In genomic region chr9:97559111-97559514, GRCh38 we compare ENCODE assay signal across 10 cellular contexts. TPM values are rescaled to one million over a fixed set of nuclear protein-coding genes. Genes with fewer than 3 reads are reported as not detected.
DNase-seq lines count a peak whose midpoint lies in the region; ATAC-seq and TF ChIP-seq lines count a peak whose summit lies in the region.
"Had no signal": no experiment of that assay in that cellular context is flagged by ENCODE, and none has a peak within 500 bp of the region (broad histone marks: within the 10 kb centered on the region; RNA-seq: fewer than 3 reads in every experiment).

No MANE protein-coding gene starts in this region.

- peaks cover 10% of the 10 kb centered on the region for H3K4me1 Mint-ChIP-seq in activated T-cell treated with anti-CD3 and anti-CD28 coated beads, Interleukin-2, amount 50 U/mL, for 24 hours (ENCODE audit: low read depth)
- peaks cover 6% of the 10 kb centered on the region for H3K4me1 Mint-ChIP-seq in CD8-positive, alpha-beta T cell (ENCODE audit: low read depth)

- TF ChIP-seq CTCF in CD8-positive, alpha-beta T cell (IDR thresholded peaks at IDR 0.05), result no peak
- no peak for TF ChIP-seq CTCF in foreskin keratinocyte (conservative IDR thresholded peaks at IDR 0.05)

- peaks cover 12 to 23% of the 10 kb centered on the region in 2 donors for H3K36me3 ChIP-seq in stomach smooth muscle (ENCODE audit: control insufficient read depth in 2 of 2, insufficient read depth in 2 of 2, low read length in 2 of 2)
- no peaks in the 10 kb centered on the region for H3K36me3 ChIP-seq in CD8-positive, alpha-beta T cell (ENCODE audit: insufficient read depth, low read length)

- intact Hi-C loops in CD8-positive, alpha-beta T cell (cut with DNase I, micrococcal nuclease), result no loop called here

- H3K27ac Mint-ChIP-seq in activated T-cell treated with anti-CD3 and anti-CD28 coated beads, Interleukin-2, amount 50 U/mL, for 24 hours, result peak overlapping the region; percentile 22
- H3K27ac Mint-ChIP-seq in activated naive CD4-positive, alpha-beta T cell treated with anti-CD3 and anti-CD28 coated beads, Interleukin-2, amount 50 U/mL, for 72 hours, result peak overlapping the region in 1 of 2 donors; percentile 34
- H3K27ac Mint-ChIP-seq in CD8-positive, alpha-beta T cell, result no peak overlapping the region

- ATAC-seq in HG02852 (IDR thresholded peaks at IDR 0.05; ENCODE audit: unreplicated experiment) (peak; percentile 87), foreskin keratinocyte (no peak)
- peak; percentile 68 to 92 for ATAC-seq in activated naive CD4-positive, alpha-beta T cell treated with anti-CD3 and anti-CD28 coated beads, Interleukin-2, amount 50 U/mL, for 72 hours
- no peak for ATAC-seq in CD8-positive, alpha-beta T cell

- H3K9ac ChIP-seq in stomach smooth muscle (ENCODE audit: low read length in 2 of 2), result no peak overlapping the region

- POLR2A ChIA-PET in CD8-positive, alpha-beta T cell (lab: Charles Lee), result no interaction called here

- no peaks in the 10 kb centered on the region for H3K36me3 Mint-ChIP-seq in activated T-cell treated with anti-CD3 and anti-CD28 coated beads, Interleukin-2, amount 50 U/mL, for 24 hours (ENCODE audit: low read depth)
- no peaks in the 10 kb centered on the region for H3K36me3 Mint-ChIP-seq in activated naive CD4-positive, alpha-beta T cell treated with anti-CD3 and anti-CD28 coated beads, Interleukin-2, amount 50 U/mL, for 72 hours
- no peaks in the 10 kb centered on the region for H3K36me3 Mint-ChIP-seq in CD8-positive, alpha-beta T cell

- H3K4me3 ChIP-seq in stomach smooth muscle (ENCODE audit: low read length in 2 of 2), result no peak overlapping the region
- no peak overlapping the region for H3K4me3 ChIP-seq in CD8-positive, alpha-beta T cell (ENCODE audit: low read depth, low read length)

- H3K9me3 ChIP-seq in stomach smooth muscle (ENCODE audit: control insufficient read depth in 2 of 2, low read length in 2 of 2), result no peaks in the 10 kb centered on the region
- no peaks in the 10 kb centered on the region for H3K9me3 ChIP-seq in CD8-positive, alpha-beta T cell (ENCODE audit: low read length)

- no peak for DNase-seq in activated T-cell treated with anti-CD3 and anti-CD28 coated beads, Interleukin-2, amount 50 U/mL, for 24 hours
- DNase-seq in activated T-cell treated with anti-CD3 and anti-CD28 coated beads, Interleukin-2, amount 50 U/mL, for 1 hour, result no peak
- DNase-seq in activated naive CD4-positive, alpha-beta T cell treated with anti-CD3 and anti-CD28 coated beads, Interleukin-2, amount 50 U/mL, for 72 hours (ENCODE audit: low spot score in 2 of 2), result no peak
- DNase-seq in CD8-positive, alpha-beta T cell, result no peak
- DNase-seq in foreskin keratinocyte (no peak), foreskin melanocyte (no peak)
- DNase-seq: SHP77 treated with DMSO at 0.1 percent for 48 hours had no signal

- peak overlapping the region; percentile 69 for H3K27ac ChIP-seq in stomach smooth muscle (ENCODE audit: low read length)
- no peak overlapping the region for H3K27ac ChIP-seq in CD8-positive, alpha-beta T cell (ENCODE audit: low read depth, low read length)
- no peak overlapping the region for H3K27ac ChIP-seq in foreskin keratinocyte

- H3K4me3 Mint-ChIP-seq in activated T-cell treated with anti-CD3 and anti-CD28 coated beads, Interleukin-2, amount 50 U/mL, for 24 hours, result no peak overlapping the region
- H3K4me3 Mint-ChIP-seq in CD8-positive, alpha-beta T cell, result no peak overlapping the region
- H3K4me3 Mint-ChIP-seq: central memory CD8-positive, alpha-beta T cell had no signal

- H3K9me3 Mint-ChIP-seq in activated T-cell treated with anti-CD3 and anti-CD28 coated beads, Interleukin-2, amount 50 U/mL, for 24 hours, result no peaks in the 10 kb centered on the region
- no peaks in the 10 kb centered on the region for H3K9me3 Mint-ChIP-seq in activated naive CD4-positive, alpha-beta T cell treated with anti-CD3 and anti-CD28 coated beads, Interleukin-2, amount 50 U/mL, for 72 hours
- no peaks in the 10 kb centered on the region for H3K9me3 Mint-ChIP-seq in CD8-positive, alpha-beta T cell
- H3K9me3 Mint-ChIP-seq: central memory CD8-positive, alpha-beta T cell had no signal

- peaks cover 49% of the 10 kb centered on the region for H3K27me3 Mint-ChIP-seq in activated T-cell treated with anti-CD3 and anti-CD28 coated beads, Interleukin-2, amount 50 U/mL, for 24 hours
- H3K27me3 Mint-ChIP-seq in CD8-positive, alpha-beta T cell (ENCODE audit: low read depth), result peaks cover 31% of the 10 kb centered on the region

- H3K4me1 ChIP-seq in stomach smooth muscle (ENCODE audit: control insufficient read depth, insufficient read depth, low read length), result peaks cover 33% of the 10 kb centered on the region
- peaks cover 4% of the 10 kb centered on the region for H3K4me1 ChIP-seq in CD8-positive, alpha-beta T cell (ENCODE audit: insufficient read depth, low read length)
- no peaks in the 10 kb centered on the region for H3K4me1 ChIP-seq in foreskin keratinocyte

- H3K27me3 ChIP-seq in stomach smooth muscle (ENCODE audit: control insufficient read depth in 1 of 2, insufficient read depth in 2 of 2, low read length in 2 of 2), result no peaks in the 10 kb centered on the region
- no peaks in the 10 kb centered on the region for H3K27me3 ChIP-seq in CD8-positive, alpha-beta T cell (ENCODE audit: insufficient read depth, low read length)
- peaks cover 33% of the 10 kb centered on the region for H3K27me3 ChIP-seq in foreskin keratinocyte

- CTCF ChIA-PET in CD8-positive, alpha-beta T cell (lab: Charles Lee), result no interaction called here

RNA-seq across cellular contexts. Expression of gene TMOD1, which starts 57.6 kb away (rescaled TPM):
- total RNA-seq in activated naive CD4-positive, alpha-beta T cell treated with anti-CD3 and anti-CD28 coated beads, Interleukin-2, amount 50 U/mL, for 72 hours, result 1 to 10 TPM in 1 of 2 donors, under 1 TPM in 1; 0.96 to 1.5 TPM
- under 1 TPM; 0.11 TPM for total RNA-seq in CD8-positive, alpha-beta T cell
- total RNA-seq in foreskin keratinocyte, result not detected in 2 replicates
- polyA plus RNA-seq in foreskin keratinocyte, result not detected in 2 replicates

Comparison
In these comparisons a context has a peak if more than half of its experiments do, and no peak if none do; other contexts are left out.
1. ATAC-seq: peak in HG02852 (single experiment) and activated naive CD4-positive, alpha-beta T cell treated with anti-CD3 and anti-CD28 coated beads, Interleukin-2, amount 50 U/mL, for 72 hours (2 of 2); none in CD8-positive, alpha-beta T cell (single experiment) and foreskin keratinocyte (single experiment).